2 cellular contexts compared by ENCODE assay signal in genomic region chr3:56682458-56683121, GRCh38.
TF ChIP-seq lines count a peak whose summit lies in the region.

No MANE protein-coding gene starts in this region.

TF ChIP-seq in GM23338, 12 proteins besides CTCF, POLR2A, EP300 and RAD21 (continued from another document):
- TF ChIP-seq, protein P1, sequence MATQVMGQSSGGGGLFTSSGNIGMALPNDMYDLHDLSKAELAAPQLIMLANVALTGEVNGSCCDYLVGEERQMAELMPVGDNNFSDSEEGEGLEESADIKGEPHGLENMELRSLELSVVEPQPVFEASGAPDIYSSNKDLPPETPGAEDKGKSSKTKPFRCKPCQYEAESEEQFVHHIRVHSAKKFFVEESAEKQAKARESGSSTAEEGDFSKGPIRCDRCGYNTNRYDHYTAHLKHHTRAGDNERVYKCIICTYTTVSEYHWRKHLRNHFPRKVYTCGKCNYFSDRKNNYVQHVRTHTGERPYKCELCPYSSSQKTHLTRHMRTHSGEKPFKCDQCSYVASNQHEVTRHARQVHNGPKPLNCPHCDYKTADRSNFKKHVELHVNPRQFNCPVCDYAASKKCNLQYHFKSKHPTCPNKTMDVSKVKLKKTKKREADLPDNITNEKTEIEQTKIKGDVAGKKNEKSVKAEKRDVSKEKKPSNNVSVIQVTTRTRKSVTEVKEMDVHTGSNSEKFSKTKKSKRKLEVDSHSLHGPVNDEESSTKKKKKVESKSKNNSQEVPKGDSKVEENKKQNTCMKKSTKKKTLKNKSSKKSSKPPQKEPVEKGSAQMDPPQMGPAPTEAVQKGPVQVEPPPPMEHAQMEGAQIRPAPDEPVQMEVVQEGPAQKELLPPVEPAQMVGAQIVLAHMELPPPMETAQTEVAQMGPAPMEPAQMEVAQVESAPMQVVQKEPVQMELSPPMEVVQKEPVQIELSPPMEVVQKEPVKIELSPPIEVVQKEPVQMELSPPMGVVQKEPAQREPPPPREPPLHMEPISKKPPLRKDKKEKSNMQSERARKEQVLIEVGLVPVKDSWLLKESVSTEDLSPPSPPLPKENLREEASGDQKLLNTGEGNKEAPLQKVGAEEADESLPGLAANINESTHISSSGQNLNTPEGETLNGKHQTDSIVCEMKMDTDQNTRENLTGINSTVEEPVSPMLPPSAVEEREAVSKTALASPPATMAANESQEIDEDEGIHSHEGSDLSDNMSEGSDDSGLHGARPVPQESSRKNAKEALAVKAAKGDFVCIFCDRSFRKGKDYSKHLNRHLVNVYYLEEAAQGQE (IDR thresholded peaks at IDR 0.05; ENCODE audit: unreplicated experiment), result no peak

TF ChIP-seq in SK-N-SH, 30 proteins besides CTCF, POLR2A, EP300 and RAD21 (continued from another document):
- TF ChIP-seq, protein P2, sequence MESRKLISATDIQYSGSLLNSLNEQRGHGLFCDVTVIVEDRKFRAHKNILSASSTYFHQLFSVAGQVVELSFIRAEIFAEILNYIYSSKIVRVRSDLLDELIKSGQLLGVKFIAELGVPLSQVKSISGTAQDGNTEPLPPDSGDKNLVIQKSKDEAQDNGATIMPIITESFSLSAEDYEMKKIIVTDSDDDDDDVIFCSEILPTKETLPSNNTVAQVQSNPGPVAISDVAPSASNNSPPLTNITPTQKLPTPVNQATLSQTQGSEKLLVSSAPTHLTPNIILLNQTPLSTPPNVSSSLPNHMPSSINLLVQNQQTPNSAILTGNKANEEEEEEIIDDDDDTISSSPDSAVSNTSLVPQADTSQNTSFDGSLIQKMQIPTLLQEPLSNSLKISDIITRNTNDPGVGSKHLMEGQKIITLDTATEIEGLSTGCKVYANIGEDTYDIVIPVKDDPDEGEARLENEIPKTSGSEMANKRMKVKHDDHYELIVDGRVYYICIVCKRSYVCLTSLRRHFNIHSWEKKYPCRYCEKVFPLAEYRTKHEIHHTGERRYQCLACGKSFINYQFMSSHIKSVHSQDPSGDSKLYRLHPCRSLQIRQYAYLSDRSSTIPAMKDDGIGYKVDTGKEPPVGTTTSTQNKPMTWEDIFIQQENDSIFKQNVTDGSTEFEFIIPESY (IDR thresholded peaks at IDR 0.05; ENCODE audit: borderline replicate concordance, low read depth), result no peak
- TF ChIP-seq JUND (IDR thresholded peaks at IDR 0.05) (no peak), TAF1 (IDR thresholded peaks at IDR 0.05; ENCODE audit: borderline replicate concordance, low read depth, low read length) (peak; percentile 53; the same call in 1 of the 2 replicates), FOXJ3 (CRISPR knock-in tag; IDR thresholded peaks at IDR 0.05) (no peak), MXI1 (IDR thresholded peaks at IDR 0.05; ENCODE audit: low read depth, low read length) (peak; percentile 71; the same call in 1 of the 2 replicates), SIN3A (IDR thresholded peaks at IDR 0.05; ENCODE audit: borderline replicate concordance, low read depth, low read length) (no peak; the same call in 1 of the 2 replicates), NFIC (IDR thresholded peaks at IDR 0.05; ENCODE audit: borderline replicate concordance) (no peak), MEF2A (IDR thresholded peaks at IDR 0.05; ENCODE audit: borderline replicate concordance, low read depth) (no peak), EZH2phosphoT487 (IDR thresholded peaks at IDR 0.05; ENCODE audit: borderline replicate concordance, low read depth) (no peak), YY1 (IDR thresholded peaks at IDR 0.05; ENCODE audit: low read depth) (peak; percentile 95), GABPA (IDR thresholded peaks at IDR 0.05; ENCODE audit: low read depth) (0 out of 2 replicates have a peak, but pooled peaks have one; percentile 7), TEAD4 (IDR thresholded peaks at IDR 0.05; ENCODE audit: borderline replicate concordance, insufficient read depth) (0 out of 2 replicates have a peak, but pooled peaks have one; percentile 10)
- TF ChIP-seq, protein P1 (IDR thresholded peaks at IDR 0.05; ENCODE audit: low read depth, low read length), result no peak
